1 cellular context compared by ENCODE assay signal in the genomic region with DNA sequence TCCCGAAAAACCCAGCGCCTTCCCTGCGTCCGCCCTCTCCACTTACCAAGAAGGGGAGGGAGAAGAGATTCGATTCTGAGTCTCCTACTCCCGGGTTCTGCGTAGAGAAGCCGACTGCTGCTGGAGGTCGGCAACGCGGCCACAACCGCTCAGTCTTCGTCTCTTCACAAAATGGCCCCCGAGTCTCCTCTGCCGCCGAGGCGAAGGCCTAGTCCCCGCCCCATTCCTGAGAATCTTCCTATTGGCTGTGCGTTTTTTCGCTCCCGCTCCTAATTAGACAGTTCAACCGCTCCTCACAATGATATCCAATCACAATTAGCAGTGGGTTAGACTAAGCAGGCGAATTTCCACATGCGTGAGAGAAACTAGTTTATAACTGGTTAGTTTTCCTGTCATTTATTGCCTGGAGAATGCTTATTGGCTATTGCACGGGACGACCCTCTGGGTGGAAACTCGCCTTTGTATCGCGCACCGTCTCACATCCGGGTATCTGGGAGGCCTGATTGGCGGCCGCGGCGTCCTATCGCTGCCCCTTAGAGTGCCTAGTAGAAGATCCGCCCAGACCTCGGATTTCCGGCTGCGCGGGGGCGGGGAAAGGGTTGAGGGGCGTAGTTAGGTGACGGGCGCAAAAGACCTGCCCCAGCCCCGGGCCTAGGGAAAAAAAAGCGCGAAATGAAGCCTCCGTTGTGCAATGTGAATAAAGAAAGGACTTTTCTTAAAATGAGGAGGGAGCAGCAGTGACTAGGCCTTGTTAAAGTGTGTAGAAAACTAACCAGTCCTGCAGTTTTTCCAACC.
TF ChIP-seq lines count a peak whose summit lies in the region.

Gene HNRNPC, minus strand, starts transcription at position 191 of the 795 bp plus-strand sequence. CDS start 35,249 bp downstream, outside the sequence.

TF ChIP-seq in GM12878, 131 proteins besides CTCF, POLR2A, EP300 and RAD21 (continued from another document and continues in another):
- TF ChIP-seq ZBTB4 (CRISPR knock-in tag; IDR thresholded peaks at IDR 0.05) (no peak), CEBPB (IDR thresholded peaks at IDR 0.05; ENCODE audit: borderline replicate concordance in 1 of 2, low read depth in 2 of 2, low read length in 2 of 2) (0 out of 4 replicates have a peak, but pooled peaks of 1 of the 2 experiments have one; percentile 20), NFYA (IDR thresholded peaks at IDR 0.05; ENCODE audit: borderline replicate concordance, low read depth, low read length) (peak; percentile 98), TCF7 (IDR thresholded peaks at IDR 0.05; ENCODE audit: borderline replicate concordance) (no peak), SIN3A (IDR thresholded peaks at IDR 0.05; ENCODE audit: low read depth, low read length) (no peak), ZSCAN29 (IDR thresholded peaks at IDR 0.05) (peak; percentile 81; the same call in 1 of the 2 replicates), CREM (IDR thresholded peaks at IDR 0.05; ENCODE audit: low read depth) (peak; percentile 68), ZNF384 (IDR thresholded peaks at IDR 0.05; ENCODE audit: borderline replicate concordance, low read depth, low read length) (peak; percentile 14; the same call in 1 of the 2 replicates), FOXK2 (IDR thresholded peaks at IDR 0.05) (peak; percentile 72), SREBF1 (IDR thresholded peaks at IDR 0.05; ENCODE audit: low read length) (no peak; the same call in 1 of the 2 replicates), EZH2 (IDR thresholded peaks at IDR 0.05; ENCODE audit: borderline replicate concordance, control insufficient read depth, low read depth, low read length) (no peak), PAX5 (IDR thresholded peaks at IDR 0.05; ENCODE audit: borderline replicate concordance, low read depth, low read length) (no peak), BCLAF1 (IDR thresholded peaks at IDR 0.05) (no peak), MYB (IDR thresholded peaks at IDR 0.05; ENCODE audit: borderline replicate concordance, low read depth, low read length) (no peak), MYC (IDR thresholded peaks at IDR 0.05; ENCODE audit: insufficient read depth, insufficient read length, insufficient replicate concordance, low read length, severe bottlenecking) (no peak), CHD2 (IDR thresholded peaks at IDR 0.05; ENCODE audit: borderline replicate concordance, low read depth, low read length) (peak; percentile 97), RUNX3 (IDR thresholded peaks at IDR 0.05; ENCODE audit: low read length) (no peak), JUNB (IDR thresholded peaks at IDR 0.05) (no peak), NFXL1 (IDR thresholded peaks at IDR 0.05; ENCODE audit: borderline replicate concordance) (no peak), ASH2L (IDR thresholded peaks at IDR 0.05; ENCODE audit: borderline replicate concordance, low read depth) (no peak), CBX5 (IDR thresholded peaks at IDR 0.05; ENCODE audit: low read depth) (no peak), SRF (IDR thresholded peaks at IDR 0.05; ENCODE audit: low read depth in 2 of 2, low read length in 2 of 2) (0 out of 4 replicates have a peak, but pooled peaks of 1 of the 2 experiments have one; percentile 30), ZNF274 (IDR thresholded peaks at IDR 0.05; ENCODE audit: insufficient read depth, insufficient read length) (no peak), CHD4 (IDR thresholded peaks at IDR 0.05) (no peak), LARP7 (IDR thresholded peaks at IDR 0.05) (no peak; the same call in 1 of the 2 replicates), GABPA (IDR thresholded peaks at IDR 0.05; ENCODE audit: low read depth) (peak; percentile 93), FOXM1 (IDR thresholded peaks at IDR 0.05; ENCODE audit: low read depth, low read length) (peak; percentile 91), ATF2 (IDR thresholded peaks at IDR 0.05; ENCODE audit: low read length) (no peak), TARDBP (IDR thresholded peaks at IDR 0.05; ENCODE audit: borderline replicate concordance) (no peak), ZZZ3 (IDR thresholded peaks at IDR 0.05; ENCODE audit: control insufficient read depth, insufficient read length, low read depth) (no peak), TAF1 (IDR thresholded peaks at IDR 0.05; ENCODE audit: borderline replicate concordance, low read depth, low read length) (peak; percentile 98), IKZF1 (conservative IDR thresholded peaks at IDR 0.05) (peak; percentile 17; the same call in 1 of the 2 replicates), SP1 (IDR thresholded peaks at IDR 0.05; ENCODE audit: low read depth, low read length) (peak; percentile 99), RAD51 (IDR thresholded peaks at IDR 0.05) (no peak), JUND (IDR thresholded peaks at IDR 0.05; ENCODE audit: low read depth, low read length) (no peak), ESRRA (IDR thresholded peaks at IDR 0.05; ENCODE audit: low read length) (no peak), NBN (IDR thresholded peaks at IDR 0.05) (peak; percentile 74), ZBTB11 (CRISPR knock-in tag; IDR thresholded peaks at IDR 0.05) (no peak), NRF1 (conservative IDR thresholded peaks at IDR 0.05; ENCODE audit: low read depth, low read length) (no peak; the same call in none of the 2 replicates), IKZF2 (IDR thresholded peaks at IDR 0.05) (peak in 1 of 2 experiments; percentile 43; a peak in 1 of 4 replicates), ATF7 (IDR thresholded peaks at IDR 0.05; ENCODE audit: low read depth) (peak; percentile 40), TCF3 (IDR thresholded peaks at IDR 0.05; ENCODE audit: borderline replicate concordance, insufficient read depth, low read depth, low read length) (peak; percentile 50; the same call in 1 of the 2 replicates)
- TF ChIP-seq, protein P1, sequence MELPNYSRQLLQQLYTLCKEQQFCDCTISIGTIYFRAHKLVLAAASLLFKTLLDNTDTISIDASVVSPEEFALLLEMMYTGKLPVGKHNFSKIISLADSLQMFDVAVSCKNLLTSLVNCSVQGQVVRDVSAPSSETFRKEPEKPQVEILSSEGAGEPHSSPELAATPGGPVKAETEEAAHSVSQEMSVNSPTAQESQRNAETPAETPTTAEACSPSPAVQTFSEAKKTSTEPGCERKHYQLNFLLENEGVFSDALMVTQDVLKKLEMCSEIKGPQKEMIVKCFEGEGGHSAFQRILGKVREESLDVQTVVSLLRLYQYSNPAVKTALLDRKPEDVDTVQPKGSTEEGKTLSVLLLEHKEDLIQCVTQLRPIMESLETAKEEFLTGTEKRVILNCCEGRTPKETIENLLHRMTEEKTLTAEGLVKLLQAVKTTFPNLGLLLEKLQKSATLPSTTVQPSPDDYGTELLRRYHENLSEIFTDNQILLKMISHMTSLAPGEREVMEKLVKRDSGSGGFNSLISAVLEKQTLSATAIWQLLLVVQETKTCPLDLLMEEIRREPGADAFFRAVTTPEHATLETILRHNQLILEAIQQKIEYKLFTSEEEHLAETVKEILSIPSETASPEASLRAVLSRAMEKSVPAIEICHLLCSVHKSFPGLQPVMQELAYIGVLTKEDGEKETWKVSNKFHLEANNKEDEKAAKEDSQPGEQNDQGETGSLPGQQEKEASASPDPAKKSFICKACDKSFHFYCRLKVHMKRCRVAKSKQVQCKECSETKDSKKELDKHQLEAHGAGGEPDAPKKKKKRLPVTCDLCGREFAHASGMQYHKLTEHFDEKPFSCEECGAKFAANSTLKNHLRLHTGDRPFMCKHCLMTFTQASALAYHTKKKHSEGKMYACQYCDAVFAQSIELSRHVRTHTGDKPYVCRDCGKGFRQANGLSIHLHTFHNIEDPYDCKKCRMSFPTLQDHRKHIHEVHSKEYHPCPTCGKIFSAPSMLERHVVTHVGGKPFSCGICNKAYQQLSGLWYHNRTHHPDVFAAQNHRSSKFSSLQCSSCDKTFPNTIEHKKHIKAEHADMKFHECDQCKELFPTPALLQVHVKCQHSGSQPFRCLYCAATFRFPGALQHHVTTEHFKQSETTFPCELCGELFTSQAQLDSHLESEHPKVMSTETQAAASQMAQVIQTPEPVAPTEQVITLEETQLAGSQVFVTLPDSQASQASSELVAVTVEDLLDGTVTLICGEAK (IDR thresholded peaks at IDR 0.05; ENCODE audit: borderline replicate concordance): peak; percentile 95
- TF ChIP-seq, protein P2, sequence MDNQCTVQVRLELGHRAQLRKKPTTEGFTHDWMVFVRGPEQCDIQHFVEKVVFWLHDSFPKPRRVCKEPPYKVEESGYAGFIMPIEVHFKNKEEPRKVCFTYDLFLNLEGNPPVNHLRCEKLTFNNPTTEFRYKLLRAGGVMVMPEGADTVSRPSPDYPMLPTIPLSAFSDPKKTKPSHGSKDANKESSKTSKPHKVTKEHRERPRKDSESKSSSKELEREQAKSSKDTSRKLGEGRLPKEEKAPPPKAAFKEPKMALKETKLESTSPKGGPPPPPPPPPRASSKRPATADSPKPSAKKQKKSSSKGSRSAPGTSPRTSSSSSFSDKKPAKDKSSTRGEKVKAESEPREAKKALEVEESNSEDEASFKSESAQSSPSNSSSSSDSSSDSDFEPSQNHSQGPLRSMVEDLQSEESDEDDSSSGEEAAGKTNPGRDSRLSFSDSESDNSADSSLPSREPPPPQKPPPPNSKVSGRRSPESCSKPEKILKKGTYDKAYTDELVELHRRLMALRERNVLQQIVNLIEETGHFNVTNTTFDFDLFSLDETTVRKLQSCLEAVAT (IDR thresholded peaks at IDR 0.05): peak; percentile 97
